In the genomic region with DNA sequence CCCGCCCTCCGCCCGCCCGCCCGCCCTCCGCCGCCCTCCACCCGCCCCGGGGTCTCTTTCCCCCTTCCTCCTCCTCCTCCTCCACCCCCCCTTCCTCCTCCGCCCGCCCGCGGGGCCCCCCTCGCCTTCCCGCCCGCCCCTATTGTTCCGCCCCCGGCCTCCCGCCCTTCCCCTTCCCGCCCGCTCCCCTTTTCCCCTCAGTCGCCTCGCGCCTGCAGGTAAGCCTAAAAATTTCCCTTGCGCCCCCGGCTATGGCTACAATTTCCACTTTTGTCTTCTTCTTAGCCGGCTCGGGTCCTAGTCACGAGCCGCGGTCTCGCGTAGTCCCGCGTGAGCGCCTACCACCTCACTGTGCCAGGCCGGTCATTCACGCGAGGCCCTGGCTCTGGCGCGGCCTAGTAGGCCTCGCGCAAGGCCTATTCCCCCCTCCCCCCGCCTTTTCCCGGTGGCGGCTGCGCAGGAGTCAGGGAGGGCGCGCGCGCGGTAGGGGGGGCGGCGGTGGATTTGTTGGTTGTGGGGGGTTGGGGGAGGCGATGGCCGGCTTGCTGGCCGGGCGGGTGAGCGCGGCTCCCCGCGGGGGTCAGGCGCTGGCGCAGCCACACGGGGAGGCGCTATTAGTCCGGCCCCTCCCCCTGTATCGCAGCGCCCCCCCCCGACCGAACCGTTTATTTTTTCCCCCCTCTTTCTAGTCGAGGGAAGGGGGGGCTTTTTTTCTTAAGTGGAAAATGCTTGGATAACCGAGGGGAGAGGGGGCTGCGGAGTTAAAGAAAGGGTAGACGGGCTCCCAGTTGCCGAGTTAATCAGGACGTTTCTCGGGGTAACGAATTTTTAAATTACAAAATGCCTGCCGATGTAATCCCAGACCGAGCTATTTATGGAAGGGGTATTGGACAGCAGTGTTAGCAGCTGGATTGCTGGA, we compare ENCODE assay signal across 8 cellular contexts. TPM values are rescaled to one million over a fixed set of nuclear protein-coding genes. Genes with fewer than 3 reads are reported as not detected.
DNase-seq lines count a peak whose midpoint lies in the region; ATAC-seq and TF ChIP-seq lines count a peak whose summit lies in the region.

No MANE protein-coding gene starts in this region.

- H3K27me3 ChIP-seq in mononuclear cell (ENCODE audit: insufficient read depth, low read length): no peaks in the 10 kb centered on the region

- H3K9me3 ChIP-seq in mononuclear cell (ENCODE audit: low read depth, low read length): no peaks in the 10 kb centered on the region

- TF ChIP-seq CTCF in epithelial cell of esophagus (IDR thresholded peaks at IDR 0.05; ENCODE audit: insufficient read depth, low read depth, low read length, missing control alignments): no peak

- ATAC-seq in HG03521 (IDR thresholded peaks at IDR 0.05; ENCODE audit: unreplicated experiment) (peak; percentile 28), GM21576 (IDR thresholded peaks at IDR 0.05; ENCODE audit: unreplicated experiment) (no peak)

- peak; percentile 69 for DNase-seq in GM04504 (ENCODE audit: low read depth)
- peak; percentile 56 for DNase-seq in NOMO-1 (lab: John Stamatoyannopoulos, UW; ENCODE audit: unreplicated experiment in 2 of 2)
- peak; percentile 71 for DNase-seq in activated T-cell treated with anti-CD3 and anti-CD28 coated beads for 4 hours
- peak; percentile 75 for DNase-seq in epithelial cell of esophagus (ENCODE audit: low read depth)
- peak; percentile 55 to 58 for DNase-seq in stimulated activated CD8-positive, alpha-beta memory T cell treated with anti-CD3 and anti-CD28 coated beads, Interleukin-15, amount 100 ng/mL, for 48 hours (ENCODE audit: low read depth in 2 of 2)

- H3K4me3 ChIP-seq in epithelial cell of esophagus (ENCODE audit: low read length) (peak overlapping the region; percentile 85), mononuclear cell (ENCODE audit: low read length) (peak overlapping the region; percentile 75)

- peaks cover 20% of the 10 kb centered on the region for H3K4me1 ChIP-seq in mononuclear cell (ENCODE audit: insufficient read depth, low read length)

RNA-seq across cellular contexts. Expression of a gene that starts 0.5 kb away (rescaled TPM):
- 511 TPM for total RNA-seq in mononuclear cell

RNA-seq across cellular contexts. Expression of a gene that starts 10.9 kb away (rescaled TPM):
- total RNA-seq in mononuclear cell: 104 TPM

RNA-seq across cellular contexts. Expression of a gene that starts 28.8 kb away (rescaled TPM):
- total RNA-seq in mononuclear cell: 0.52 TPM

RNA-seq across cellular contexts. Expression of a gene that starts 46.8 kb away (rescaled TPM):
- total RNA-seq in mononuclear cell: 4.6 TPM

RNA-seq across cellular contexts. Expression of a gene that starts 48.7 kb away (rescaled TPM):
- total RNA-seq in mononuclear cell: 9.4 TPM
